Comparison of ENCODE assay signal across 1 cellular context in genomic region chr21:45430521-45431501, GRCh38.
TF ChIP-seq lines count a peak whose summit lies in the region.

No MANE protein-coding gene starts in this region.

TF ChIP-seq in HepG2, 621 proteins besides CTCF, POLR2A, EP300 and RAD21 (continued from another document):
- TF ChIP-seq, protein P1, sequence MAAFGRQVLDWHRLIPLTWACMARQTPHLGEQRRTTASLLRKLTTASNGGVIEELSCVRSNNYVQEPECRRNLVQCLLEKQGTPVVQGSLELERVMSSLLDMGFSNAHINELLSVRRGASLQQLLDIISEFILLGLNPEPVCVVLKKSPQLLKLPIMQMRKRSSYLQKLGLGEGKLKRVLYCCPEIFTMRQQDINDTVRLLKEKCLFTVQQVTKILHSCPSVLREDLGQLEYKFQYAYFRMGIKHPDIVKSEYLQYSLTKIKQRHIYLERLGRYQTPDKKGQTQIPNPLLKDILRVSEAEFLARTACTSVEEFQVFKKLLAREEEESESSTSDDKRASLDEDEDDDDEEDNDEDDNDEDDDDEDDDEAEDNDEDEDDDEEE (CRISPR knock-in tag; IDR thresholded peaks at IDR 0.05): 0 out of 2 replicates have a peak, but pooled peaks have one; percentile 32
- TF ChIP-seq ZNF670 (CRISPR knock-in tag; IDR thresholded peaks at IDR 0.05; ENCODE audit: borderline replicate concordance) (0 out of 2 replicates have a peak, but pooled peaks have one; percentile 84), PHF20 (CRISPR knock-in tag; IDR thresholded peaks at IDR 0.05) (no peak; the same call in 1 of the 2 replicates), HBP1 (CRISPR knock-in tag; IDR thresholded peaks at IDR 0.05; ENCODE audit: low read depth) (0 out of 2 replicates have a peak, but pooled peaks have one; percentile 43), ZNF460 (CRISPR knock-in tag; IDR thresholded peaks at IDR 0.05; ENCODE audit: borderline replicate concordance) (peak; percentile 67; the same call in 1 of the 2 replicates), ZNF235 (CRISPR knock-in tag; IDR thresholded peaks at IDR 0.05; ENCODE audit: borderline replicate concordance) (no peak), ZNF33A (CRISPR knock-in tag; IDR thresholded peaks at IDR 0.05; ENCODE audit: borderline replicate concordance) (no peak), HNRNPH1 (optimal IDR thresholded peaks at IDR 0.05; ENCODE audit: low read depth, low read length) (no peak), SRF (IDR thresholded peaks at IDR 0.05; ENCODE audit: low read depth, low read length) (no peak), KLF15 (CRISPR knock-in tag; IDR thresholded peaks at IDR 0.05; ENCODE audit: borderline replicate concordance) (no peak), ZBTB3 (CRISPR knock-in tag; IDR thresholded peaks at IDR 0.05; ENCODE audit: borderline replicate concordance, low read depth) (peak; percentile 36; the same call in 1 of the 2 replicates), ZNF557 (CRISPR knock-in tag; IDR thresholded peaks at IDR 0.05) (0 out of 2 replicates have a peak, but pooled peaks have one; percentile 73), RNF219 (CRISPR knock-in tag; IDR thresholded peaks at IDR 0.05) (0 out of 2 replicates have a peak, but pooled peaks have one; percentile 52), PRDM4 (CRISPR knock-in tag; IDR thresholded peaks at IDR 0.05; ENCODE audit: borderline replicate concordance) (no peak), ZNF335 (CRISPR knock-in tag; IDR thresholded peaks at IDR 0.05) (peak; percentile 24; the same call in 1 of the 2 replicates), ZNF7 (CRISPR knock-in tag; IDR thresholded peaks at IDR 0.05) (no peak), NBN (conservative IDR thresholded peaks at IDR 0.05) (no peak), SP5 (CRISPR knock-in tag; IDR thresholded peaks at IDR 0.05; ENCODE audit: borderline replicate concordance, low read depth) (peak; percentile 98), RFXANK (CRISPR knock-in tag; IDR thresholded peaks at IDR 0.05) (0 out of 2 replicates have a peak, but pooled peaks have one; percentile 58), HNF4G (IDR thresholded peaks at IDR 0.05; ENCODE audit: borderline replicate concordance, low read depth, low read length) (no peak), HNF4G (CRISPR knock-in tag; IDR thresholded peaks at IDR 0.05; ENCODE audit: borderline replicate concordance, low read depth) (peak; percentile 82; the same call in 1 of the 2 replicates), CENPX (CRISPR knock-in tag; IDR thresholded peaks at IDR 0.05) (no peak), ZBTB7B (CRISPR knock-in tag; IDR thresholded peaks at IDR 0.05) (peak; percentile 100), NFKB2 (CRISPR knock-in tag; IDR thresholded peaks at IDR 0.05; ENCODE audit: borderline replicate concordance) (peak; percentile 69; the same call in 1 of the 2 replicates), ZBTB38 (CRISPR knock-in tag; IDR thresholded peaks at IDR 0.05) (peak; percentile 78), ZNF674 (CRISPR knock-in tag; IDR thresholded peaks at IDR 0.05; ENCODE audit: low read depth) (no peak), FUBP1 (CRISPR knock-in tag; IDR thresholded peaks at IDR 0.05; ENCODE audit: borderline replicate concordance) (peak; percentile 89; the same call in 1 of the 2 replicates), ZSCAN29 (CRISPR knock-in tag; conservative IDR thresholded peaks at IDR 0.05) (0 out of 2 replicates have a peak, but pooled peaks have one; percentile 61), ZNF256 (CRISPR knock-in tag; conservative IDR thresholded peaks at IDR 0.05) (no peak), MTA1 (CRISPR knock-in tag; IDR thresholded peaks at IDR 0.05; ENCODE audit: borderline replicate concordance) (peak; percentile 98), ZNF792 (CRISPR knock-in tag; IDR thresholded peaks at IDR 0.05) (no peak; the same call in 1 of the 2 replicates), ZNF225 (CRISPR knock-in tag; IDR thresholded peaks at IDR 0.05) (no peak), MAFK (conservative IDR thresholded peaks at IDR 0.05 in 1 of 2, IDR thresholded peaks at IDR 0.05 in 1 of 2; ENCODE audit: low read length in 2 of 2) (no peak), ZMYM3 (CRISPR knock-in tag; IDR thresholded peaks at IDR 0.05) (peak; percentile 75), PBX3 (CRISPR knock-in tag; IDR thresholded peaks at IDR 0.05; ENCODE audit: borderline replicate concordance) (no peak)
- TF ChIP-seq, protein P2, sequence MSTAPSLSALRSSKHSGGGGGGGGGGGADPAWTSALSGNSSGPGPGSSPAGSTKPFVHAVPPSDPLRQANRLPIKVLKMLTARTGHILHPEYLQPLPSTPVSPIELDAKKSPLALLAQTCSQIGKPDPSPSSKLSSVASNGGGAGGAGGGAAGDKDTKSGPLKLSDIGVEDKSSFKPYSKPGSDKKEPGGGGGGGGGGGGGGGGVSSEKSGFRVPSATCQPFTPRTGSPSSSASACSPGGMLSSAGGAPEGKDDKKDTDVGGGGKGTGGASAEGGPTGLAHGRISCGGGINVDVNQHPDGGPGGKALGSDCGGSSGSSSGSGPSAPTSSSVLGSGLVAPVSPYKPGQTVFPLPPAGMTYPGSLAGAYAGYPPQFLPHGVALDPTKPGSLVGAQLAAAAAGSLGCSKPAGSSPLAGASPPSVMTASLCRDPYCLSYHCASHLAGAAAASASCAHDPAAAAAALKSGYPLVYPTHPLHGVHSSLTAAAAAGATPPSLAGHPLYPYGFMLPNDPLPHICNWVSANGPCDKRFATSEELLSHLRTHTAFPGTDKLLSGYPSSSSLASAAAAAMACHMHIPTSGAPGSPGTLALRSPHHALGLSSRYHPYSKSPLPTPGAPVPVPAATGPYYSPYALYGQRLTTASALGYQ (CRISPR knock-in tag; IDR thresholded peaks at IDR 0.05): peak; percentile 89
- TF ChIP-seq, protein P3, sequence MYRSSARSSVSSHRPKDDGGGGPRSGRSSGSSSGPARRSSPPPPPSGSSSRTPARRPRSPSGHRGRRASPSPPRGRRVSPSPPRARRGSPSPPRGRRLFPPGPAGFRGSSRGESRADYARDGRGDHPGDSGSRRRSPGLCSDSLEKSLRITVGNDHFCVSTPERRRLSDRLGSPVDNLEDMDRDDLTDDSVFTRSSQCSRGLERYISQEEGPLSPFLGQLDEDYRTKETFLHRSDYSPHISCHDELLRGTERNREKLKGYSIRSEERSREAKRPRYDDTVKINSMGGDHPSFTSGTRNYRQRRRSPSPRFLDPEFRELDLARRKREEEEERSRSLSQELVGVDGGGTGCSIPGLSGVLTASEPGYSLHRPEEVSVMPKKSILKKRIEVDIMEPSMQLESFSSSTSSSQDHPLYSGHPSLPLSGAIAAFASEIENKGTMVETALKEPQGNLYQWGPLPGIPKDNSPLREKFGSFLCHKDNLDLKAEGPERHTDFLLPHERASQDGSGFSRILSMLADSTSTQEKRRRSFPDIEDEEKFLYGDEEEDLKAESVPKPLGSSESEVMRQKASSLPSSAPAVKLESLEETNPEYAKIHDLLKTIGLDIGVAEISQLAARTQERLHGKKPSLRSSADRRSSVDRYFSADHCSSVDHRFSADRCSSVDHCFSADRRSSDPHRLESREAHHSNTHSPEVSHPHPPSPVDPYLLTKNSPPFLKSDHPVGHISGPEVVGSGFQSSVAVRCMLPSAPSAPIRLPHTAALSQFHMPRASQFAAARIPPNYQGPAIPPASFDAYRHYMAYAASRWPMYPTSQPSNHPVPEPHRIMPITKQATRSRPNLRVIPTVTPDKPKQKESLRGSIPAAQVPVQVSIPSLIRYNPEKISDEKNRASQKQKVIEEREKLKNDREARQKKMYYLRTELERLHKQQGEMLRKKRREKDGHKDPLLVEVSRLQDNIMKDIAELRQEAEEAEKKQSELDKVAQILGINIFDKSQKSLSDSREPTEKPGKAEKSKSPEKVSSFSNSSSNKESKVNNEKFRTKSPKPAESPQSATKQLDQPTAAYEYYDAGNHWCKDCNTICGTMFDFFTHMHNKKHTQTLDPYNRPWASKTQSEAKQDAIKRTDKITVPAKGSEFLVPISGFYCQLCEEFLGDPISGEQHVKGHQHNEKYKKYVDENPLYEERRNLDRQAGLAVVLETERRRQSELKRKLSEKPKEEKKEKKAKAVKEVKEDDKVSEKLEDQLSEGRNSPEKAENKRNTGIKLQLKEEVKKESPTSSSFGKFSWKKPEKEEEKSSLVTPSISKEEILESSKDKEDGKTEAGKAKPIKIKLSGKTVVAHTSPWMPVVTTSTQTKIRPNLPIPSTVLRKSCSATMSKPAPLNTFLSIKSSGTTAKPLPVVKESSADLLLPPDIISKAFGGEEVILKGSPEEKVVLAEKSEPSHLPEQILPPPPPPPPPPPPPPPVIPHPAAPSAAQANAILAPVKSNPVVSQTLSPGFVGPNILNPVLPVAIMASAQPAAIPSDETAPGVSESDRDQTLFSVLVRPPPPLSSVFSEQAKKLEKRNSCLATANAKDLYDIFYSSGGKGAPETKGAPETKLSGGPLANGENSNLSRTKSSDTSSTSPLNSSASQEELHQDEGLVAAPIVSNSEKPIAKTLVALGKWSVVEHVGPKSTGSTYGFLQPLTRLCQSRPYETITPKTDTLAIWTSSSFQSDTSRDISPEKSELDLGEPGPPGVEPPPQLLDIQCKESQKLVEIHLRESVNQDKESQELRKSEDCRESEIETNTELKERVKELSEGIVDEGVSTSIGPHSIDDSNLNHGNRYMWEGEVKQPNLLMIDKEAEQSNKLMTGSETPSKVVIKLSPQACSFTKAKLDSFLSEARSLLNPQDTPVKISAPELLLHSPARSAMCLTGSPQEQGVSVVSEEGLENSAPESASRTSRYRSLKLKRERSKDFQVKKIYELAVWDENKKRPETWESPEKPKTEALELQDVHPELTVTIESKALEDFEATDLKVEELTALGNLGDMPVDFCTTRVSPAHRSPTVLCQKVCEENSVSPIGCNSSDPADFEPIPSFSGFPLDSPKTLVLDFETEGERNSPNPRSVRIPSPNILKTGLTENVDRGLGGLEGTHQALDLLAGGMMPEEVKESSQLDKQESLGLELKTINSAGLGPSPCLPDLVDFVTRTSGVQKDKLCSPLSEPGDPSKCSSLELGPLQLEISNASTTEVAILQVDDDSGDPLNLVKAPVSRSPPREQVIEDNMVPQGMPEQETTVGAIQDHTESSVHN (CRISPR knock-in tag; IDR thresholded peaks at IDR 0.05): no peak; the same call in 1 of the 2 replicates
